In the genomic region with DNA sequence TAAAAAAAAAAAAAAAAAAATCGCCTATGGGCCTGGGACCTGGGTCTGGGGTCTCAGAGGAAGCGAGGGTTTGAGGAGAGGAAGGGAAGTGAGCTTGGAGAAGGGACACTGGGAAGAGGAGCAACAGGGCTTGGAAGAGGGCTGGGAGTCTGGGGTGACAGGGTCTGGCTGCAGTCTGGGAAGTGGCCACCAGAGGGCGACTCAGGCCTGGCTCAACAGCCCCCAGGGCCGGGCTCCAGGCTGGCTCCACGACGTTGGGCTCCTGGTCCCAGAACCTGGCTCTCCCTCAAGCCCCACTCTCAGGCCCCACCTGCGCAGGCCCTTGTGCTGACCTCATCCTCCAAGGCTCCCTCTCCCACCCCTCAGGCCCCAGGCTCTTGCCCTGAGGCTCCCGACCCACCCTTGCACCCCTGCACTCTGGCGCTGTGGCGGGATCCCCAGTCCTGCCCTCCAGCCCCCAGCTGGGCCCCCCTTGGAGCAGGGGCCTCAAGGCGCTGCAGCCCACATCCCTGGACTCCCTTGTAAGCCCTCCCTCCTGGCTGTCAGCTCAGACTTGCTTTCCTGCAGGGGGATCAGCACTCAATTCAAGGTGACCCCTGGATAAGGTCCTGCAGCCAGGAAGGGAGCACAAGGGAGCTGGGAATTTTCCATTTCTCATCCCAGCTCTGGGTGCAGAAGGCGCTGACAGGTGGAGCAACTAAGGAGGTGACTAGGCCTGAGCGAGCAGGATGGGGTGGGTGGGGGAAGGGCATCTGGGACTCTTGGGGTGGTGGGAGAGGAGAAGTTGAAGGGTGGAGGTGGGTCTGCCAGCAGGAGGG, we compare ENCODE assay signal across 1 cellular context.
TF ChIP-seq lines count a peak whose summit lies in the region.

No MANE protein-coding gene starts in this region.

TF ChIP-seq in GM12878, 131 proteins besides CTCF, POLR2A, EP300 and RAD21:
- TF ChIP-seq POU2F2 (IDR thresholded peaks at IDR 0.05; ENCODE audit: borderline replicate concordance, low read depth, low read length) (peak; percentile 33; the same call in 1 of the 3 replicates), POLR2AphosphoS5 (IDR thresholded peaks at IDR 0.05; ENCODE audit: low read length) (peak; percentile 25; the same call in 1 of the 2 replicates), IRF4 (IDR thresholded peaks at IDR 0.05; ENCODE audit: low read depth, low read length) (0 out of 2 replicates have a peak, but pooled peaks have one; percentile 16), SUPT20H (IDR thresholded peaks at IDR 0.05; ENCODE audit: borderline replicate concordance, control insufficient read depth, low read depth, low read length) (no peak), SPI1 (IDR thresholded peaks at IDR 0.05; ENCODE audit: borderline replicate concordance, insufficient read depth, low read depth, low read length) (no peak), SP1 (IDR thresholded peaks at IDR 0.05; ENCODE audit: low read depth, low read length) (no peak), FOXM1 (IDR thresholded peaks at IDR 0.05; ENCODE audit: low read depth, low read length) (no peak), SMC3 (IDR thresholded peaks at IDR 0.05; ENCODE audit: borderline replicate concordance, low read length) (peak; percentile 96), RBBP5 (conservative IDR thresholded peaks at IDR 0.05) (no peak), NBN (IDR thresholded peaks at IDR 0.05) (0 out of 2 replicates have a peak, but pooled peaks have one; percentile 44), HDGF (IDR thresholded peaks at IDR 0.05) (peak; percentile 72; the same call in 1 of the 2 replicates), RFX5 (IDR thresholded peaks at IDR 0.05; ENCODE audit: low read depth, low read length) (no peak), GATAD2B (conservative IDR thresholded peaks at IDR 0.05; ENCODE audit: low read depth) (no peak), SMAD5 (IDR thresholded peaks at IDR 0.05; ENCODE audit: low read depth) (no peak), BACH1 (IDR thresholded peaks at IDR 0.05; ENCODE audit: borderline replicate concordance) (peak; percentile 54; the same call in 1 of the 2 replicates), RELA (IDR thresholded peaks at IDR 0.05; ENCODE audit: borderline replicate concordance, partially characterized antibody) (peak; percentile 21), YY1 (IDR thresholded peaks at IDR 0.05; ENCODE audit: low read depth, low read length) (peak; percentile 55; the same call in 1 of the 2 replicates), IKZF1 (conservative IDR thresholded peaks at IDR 0.05) (peak; percentile 33; the same call in 1 of the 2 replicates), SMARCA5 (IDR thresholded peaks at IDR 0.05) (peak; percentile 33; the same call in 1 of the 2 replicates), NR2F1 (conservative IDR thresholded peaks at IDR 0.05) (0 out of 2 replicates have a peak, but pooled peaks have one; percentile 21)
- TF ChIP-seq, protein P1, sequence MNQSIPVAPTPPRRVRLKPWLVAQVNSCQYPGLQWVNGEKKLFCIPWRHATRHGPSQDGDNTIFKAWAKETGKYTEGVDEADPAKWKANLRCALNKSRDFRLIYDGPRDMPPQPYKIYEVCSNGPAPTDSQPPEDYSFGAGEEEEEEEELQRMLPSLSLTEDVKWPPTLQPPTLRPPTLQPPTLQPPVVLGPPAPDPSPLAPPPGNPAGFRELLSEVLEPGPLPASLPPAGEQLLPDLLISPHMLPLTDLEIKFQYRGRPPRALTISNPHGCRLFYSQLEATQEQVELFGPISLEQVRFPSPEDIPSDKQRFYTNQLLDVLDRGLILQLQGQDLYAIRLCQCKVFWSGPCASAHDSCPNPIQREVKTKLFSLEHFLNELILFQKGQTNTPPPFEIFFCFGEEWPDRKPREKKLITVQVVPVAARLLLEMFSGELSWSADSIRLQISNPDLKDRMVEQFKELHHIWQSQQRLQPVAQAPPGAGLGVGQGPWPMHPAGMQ (IDR thresholded peaks at IDR 0.05; ENCODE audit: borderline replicate concordance): no peak
- TF ChIP-seq, protein P2, sequence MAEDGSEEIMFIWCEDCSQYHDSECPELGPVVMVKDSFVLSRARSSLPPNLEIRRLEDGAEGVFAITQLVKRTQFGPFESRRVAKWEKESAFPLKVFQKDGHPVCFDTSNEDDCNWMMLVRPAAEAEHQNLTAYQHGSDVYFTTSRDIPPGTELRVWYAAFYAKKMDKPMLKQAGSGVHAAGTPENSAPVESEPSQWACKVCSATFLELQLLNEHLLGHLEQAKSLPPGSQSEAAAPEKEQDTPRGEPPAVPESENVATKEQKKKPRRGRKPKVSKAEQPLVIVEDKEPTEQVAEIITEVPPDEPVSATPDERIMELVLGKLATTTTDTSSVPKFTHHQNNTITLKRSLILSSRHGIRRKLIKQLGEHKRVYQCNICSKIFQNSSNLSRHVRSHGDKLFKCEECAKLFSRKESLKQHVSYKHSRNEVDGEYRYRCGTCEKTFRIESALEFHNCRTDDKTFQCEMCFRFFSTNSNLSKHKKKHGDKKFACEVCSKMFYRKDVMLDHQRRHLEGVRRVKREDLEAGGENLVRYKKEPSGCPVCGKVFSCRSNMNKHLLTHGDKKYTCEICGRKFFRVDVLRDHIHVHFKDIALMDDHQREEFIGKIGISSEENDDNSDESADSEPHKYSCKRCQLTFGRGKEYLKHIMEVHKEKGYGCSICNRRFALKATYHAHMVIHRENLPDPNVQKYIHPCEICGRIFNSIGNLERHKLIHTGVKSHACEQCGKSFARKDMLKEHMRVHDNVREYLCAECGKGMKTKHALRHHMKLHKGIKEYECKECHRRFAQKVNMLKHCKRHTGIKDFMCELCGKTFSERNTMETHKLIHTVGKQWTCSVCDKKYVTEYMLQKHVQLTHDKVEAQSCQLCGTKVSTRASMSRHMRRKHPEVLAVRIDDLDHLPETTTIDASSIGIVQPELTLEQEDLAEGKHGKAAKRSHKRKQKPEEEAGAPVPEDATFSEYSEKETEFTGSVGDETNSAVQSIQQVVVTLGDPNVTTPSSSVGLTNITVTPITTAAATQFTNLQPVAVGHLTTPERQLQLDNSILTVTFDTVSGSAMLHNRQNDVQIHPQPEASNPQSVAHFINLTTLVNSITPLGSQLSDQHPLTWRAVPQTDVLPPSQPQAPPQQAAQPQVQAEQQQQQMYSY (CRISPR knock-in tag; IDR thresholded peaks at IDR 0.05): no peak
- TF ChIP-seq, protein P3, sequence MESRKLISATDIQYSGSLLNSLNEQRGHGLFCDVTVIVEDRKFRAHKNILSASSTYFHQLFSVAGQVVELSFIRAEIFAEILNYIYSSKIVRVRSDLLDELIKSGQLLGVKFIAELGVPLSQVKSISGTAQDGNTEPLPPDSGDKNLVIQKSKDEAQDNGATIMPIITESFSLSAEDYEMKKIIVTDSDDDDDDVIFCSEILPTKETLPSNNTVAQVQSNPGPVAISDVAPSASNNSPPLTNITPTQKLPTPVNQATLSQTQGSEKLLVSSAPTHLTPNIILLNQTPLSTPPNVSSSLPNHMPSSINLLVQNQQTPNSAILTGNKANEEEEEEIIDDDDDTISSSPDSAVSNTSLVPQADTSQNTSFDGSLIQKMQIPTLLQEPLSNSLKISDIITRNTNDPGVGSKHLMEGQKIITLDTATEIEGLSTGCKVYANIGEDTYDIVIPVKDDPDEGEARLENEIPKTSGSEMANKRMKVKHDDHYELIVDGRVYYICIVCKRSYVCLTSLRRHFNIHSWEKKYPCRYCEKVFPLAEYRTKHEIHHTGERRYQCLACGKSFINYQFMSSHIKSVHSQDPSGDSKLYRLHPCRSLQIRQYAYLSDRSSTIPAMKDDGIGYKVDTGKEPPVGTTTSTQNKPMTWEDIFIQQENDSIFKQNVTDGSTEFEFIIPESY (IDR thresholded peaks at IDR 0.05): no peak
